Comparison of ENCODE assay signal across 23 cellular contexts in the genomic region with DNA sequence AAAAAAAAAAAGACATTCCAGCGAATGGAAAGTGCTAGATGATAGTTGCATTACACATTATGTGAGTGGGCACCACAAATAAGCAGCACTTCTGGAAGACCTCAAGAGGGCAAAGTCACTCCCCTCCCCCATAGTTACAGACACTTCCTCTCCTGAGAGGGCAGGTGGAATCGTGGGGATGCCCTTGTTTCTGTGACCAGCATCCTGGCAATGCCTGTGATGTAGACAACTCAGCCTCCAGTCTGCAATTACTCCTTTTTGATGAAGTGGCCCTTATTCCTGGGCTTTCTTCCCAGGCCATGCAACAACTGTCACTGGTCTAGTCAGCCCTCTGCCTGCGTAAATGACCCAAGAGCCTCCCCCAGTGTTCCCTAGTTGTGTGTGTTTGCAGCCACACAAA.
DNase-seq lines count a peak whose midpoint lies in the region; ATAC-seq and TF ChIP-seq lines count a peak whose summit lies in the region.
"Had no signal": no experiment of that assay in that cellular context is flagged by ENCODE, and none has a peak within 500 bp of the region (broad histone marks: within the 10 kb centered on the region; RNA-seq: fewer than 3 reads in every experiment).

No MANE protein-coding gene starts in this region.

- no peaks in the 10 kb centered on the region for H3K79me2 ChIP-seq in OCI-LY7 (ENCODE audit: insufficient read depth, low read depth, low read length)

- H3K36me3 ChIP-seq in OCI-LY7 (ENCODE audit: insufficient read depth, low read length) = no peaks in the 10 kb centered on the region
- H3K36me3 ChIP-seq in lung (ENCODE audit: control insufficient read depth in 2 of 2, insufficient read depth in 2 of 2, low read length in 2 of 2) = no peaks in the 10 kb centered on the region
- no peaks in the 10 kb centered on the region for H3K36me3 ChIP-seq in lower lobe of right lung
- H3K36me3 ChIP-seq: MG63, Peyer's patch, SJSA1 had no signal

- TF ChIP-seq CTCF in OCI-LY7 (conservative IDR thresholded peaks at IDR 0.05; ENCODE audit: low read length) (no peak), lung (IDR thresholded peaks at IDR 0.05; ENCODE audit: control extremely low read depth, extremely low read depth) (no peak), lower lobe of right lung (IDR thresholded peaks at IDR 0.05) (no peak)

- H3K27ac ChIP-seq in OCI-LY7 (ENCODE audit: low read depth, low read length, poor library complexity, severe bottlenecking) (no peak overlapping the region), lung (ENCODE audit: low read depth in 1 of 2, low read length in 1 of 2) (no peak overlapping the region), lower lobe of right lung (no peak overlapping the region)
- H3K27ac ChIP-seq: 22Rv1, Peyer's patch, SJSA1 had no signal

- H3K4me3 ChIP-seq in OCI-LY7 (ENCODE audit: low read depth, low read length, poor library complexity, severe bottlenecking) = no peak overlapping the region
- H3K4me3 ChIP-seq in lung = no peak overlapping the region
- no peak overlapping the region for H3K4me3 ChIP-seq in lower lobe of right lung
- H3K4me3 ChIP-seq: MG63, Peyer's patch, SJSA1 had no signal

- WGBS in lung, 2 donors = 79 to 80% methylated on average over 3 of the region's 3 CpGs

- peak; percentile 21 for DNase-seq in NCI-H1105 treated with DMSO at 0.1 percent for 48 hours (lab: John Stamatoyannopoulos, UW)
- DNase-seq in NCI-H1105 (lab: John Stamatoyannopoulos, UW) = no peak
- DNase-seq in NCI-H1092 (lab: John Stamatoyannopoulos, UW) = peak; percentile 11
- peak; percentile 16 for DNase-seq in OCI-LY7 (ENCODE audit: low spot score)
- peak; percentile 11 for DNase-seq in lung (ENCODE audit: low spot score)
- DNase-seq in activated effector memory CD4-positive, alpha-beta T cell treated with Interleukin-2 at 50 U/mL for 16 hours = no peak
- no peak for DNase-seq in lower lobe of right lung
- DNase-seq: AML-193, GF-D8, H7, HFFc6, IMR-90, Kasumi-1, MG63, NCI-H1048, NCI-H1694, NCI-H2081 treated with DMSO at 0.1 percent for 48 hours, NCI-H226, NCI-H524, Peyer's patch had no signal

- H3K4me2 ChIP-seq in OCI-LY7 (ENCODE audit: low read length) = no peak overlapping the region

- no peak for ATAC-seq in lung (ENCODE audit: insufficient read depth, low FRiP score)
- no peak for ATAC-seq in GM21825 (IDR thresholded peaks at IDR 0.05; ENCODE audit: unreplicated experiment)
- ATAC-seq in lower lobe of right lung = no peak

- BruUV-seq in OCI-LY7 (replicated peaks; lab: Mats Ljungman, UMichigan) = no TSS peak

- CTCF ChIA-PET in OCI-LY7 (lab: Charles Lee; ENCODE audit: unreplicated experiment) = no interaction called here

- no peaks in the 10 kb centered on the region for H3K9me3 ChIP-seq in OCI-LY7 (ENCODE audit: low read length)
- H3K9me3 ChIP-seq in lung (ENCODE audit: control insufficient read depth in 2 of 2, insufficient read depth in 1 of 2, low read length in 1 of 2) = peaks cover 2% of the 10 kb centered on the region in 2 donors
- H3K9me3 ChIP-seq in lower lobe of right lung = no peaks in the 10 kb centered on the region
- H3K9me3 ChIP-seq: MG63, Peyer's patch, SJSA1 had no signal

- POLR2A ChIA-PET in OCI-LY7 (lab: Charles Lee) = no interaction called here

- peaks cover 20% of the 10 kb centered on the region for H3K4me1 ChIP-seq in OCI-LY7 (ENCODE audit: insufficient read depth, low read length, poor library complexity, severe bottlenecking)
- H3K4me1 ChIP-seq in lung (ENCODE audit: control insufficient read depth in 2 of 2, insufficient read depth in 2 of 2, low read length in 2 of 2) = no peaks in the 10 kb centered on the region
- H3K4me1 ChIP-seq in lower lobe of right lung = no peaks in the 10 kb centered on the region
- H3K4me1 ChIP-seq: Peyer's patch had no signal

- H2AFZ ChIP-seq in OCI-LY7 (ENCODE audit: low read length) = no peak overlapping the region

- no peaks in the 10 kb centered on the region for H3K9me2 ChIP-seq in OCI-LY7 (ENCODE audit: insufficient read depth, low read length)

- H3K27me3 ChIP-seq in lung (ENCODE audit: control insufficient read depth, insufficient read depth) (no peaks in the 10 kb centered on the region), lower lobe of right lung (ENCODE audit: low read depth) (no peaks in the 10 kb centered on the region)
- H3K27me3 ChIP-seq: MG63, Peyer's patch, SJSA1 had no signal

- intact Hi-C loops in OCI-LY7 (cut with micrococcal nuclease; ENCODE audit: unreplicated experiment) = no loop called here
- intact Hi-C loops in lower lobe of right lung (cut with DNase I) = no loop called here

- no peaks in the 10 kb centered on the region for H4K20me1 ChIP-seq in OCI-LY7 (ENCODE audit: insufficient read depth, low read length)

Comparison
In these comparisons a context has a peak if more than half of its experiments do, and no peak if none do; other contexts are left out.
1. DNase-seq: peak in NCI-H1105 treated with DMSO at 0.1 percent for 48 hours (single experiment), NCI-H1092 (single experiment), OCI-LY7 (single experiment) and lung (single experiment); none in NCI-H1105 (single experiment), activated effector memory CD4-positive, alpha-beta T cell treated with Interleukin-2 at 50 U/mL for 16 hours (single experiment) and lower lobe of right lung (single experiment).